ENCODE assay signal across 22 cellular contexts in the genomic region with DNA sequence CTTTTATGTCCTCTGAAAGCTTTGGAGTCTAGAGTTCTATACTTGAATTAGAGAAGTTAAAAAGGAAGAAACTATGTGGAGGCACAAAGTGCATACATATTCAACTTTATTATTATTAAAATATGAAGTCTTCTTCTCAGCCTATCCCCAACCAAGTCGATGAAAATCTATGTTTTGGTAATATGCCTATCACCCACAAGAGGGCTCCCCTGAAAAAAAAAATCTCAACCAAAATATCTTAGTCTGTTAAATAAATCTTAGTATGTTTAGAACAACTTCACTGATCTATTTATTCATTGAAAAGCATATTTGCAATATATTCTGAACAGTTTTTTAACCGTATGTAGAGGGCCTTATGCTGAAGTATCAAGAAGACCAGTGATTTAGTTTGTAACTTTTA.
DNase-seq lines count a peak whose midpoint lies in the region; ATAC-seq, FAIRE-seq and TF ChIP-seq lines count a peak whose summit lies in the region.
"Had no signal": no experiment of that assay in that cellular context is flagged by ENCODE, and none has a peak within 500 bp of the region (broad histone marks: within the 10 kb centered on the region; RNA-seq: fewer than 3 reads in every experiment).

No MANE protein-coding gene starts in this region.

- H3K56ac ChIP-seq in IMR-90 (ENCODE audit: extremely low read depth, insufficient read depth, low read length), result no peak overlapping the region

- no peaks in the 10 kb centered on the region for H3K4me1 ChIP-seq in IMR-90 (ENCODE audit: control insufficient read depth, insufficient read depth, low read length)
- no peaks in the 10 kb centered on the region for H3K4me1 ChIP-seq in testis
- H3K4me1 ChIP-seq in small intestine (ENCODE audit: control insufficient read depth in 2 of 2, insufficient read depth in 1 of 2, low read depth in 1 of 2, low read length in 1 of 2), result no peaks in the 10 kb centered on the region
- H3K4me1 ChIP-seq in ovary (ENCODE audit: insufficient read depth), result no peaks in the 10 kb centered on the region
- H3K4me1 ChIP-seq: breast epithelium, HAP-1, parathyroid adenoma had no signal

- no peak overlapping the region for H2BK120ac ChIP-seq in IMR-90 (ENCODE audit: low read depth, low read length)

- no peak for FAIRE-seq in small intestine (lab: Jason Lieb, UNC)

- H3K27me3 Mint-ChIP-seq in mesothelial cell of epicardium (ENCODE audit: low read depth), result no peaks in the 10 kb centered on the region
- H3K27me3 Mint-ChIP-seq: activated B cell treated with CpG ODN at 0.5 μM for 24 hours; activated naive CD8-positive, alpha-beta T cell treated with anti-CD3 and anti-CD28 coated beads, Interleukin-2, amount 50 U/mL, for 24 hours; B cell had no signal

- DNase-seq in BJ (ENCODE audit: low read depth), result no peak
- DNase-seq in IMR-90, result peak; percentile 5
- DNase-seq in dorsolateral prefrontal cortex, result no peak
- no peak for DNase-seq in mesothelial cell of epicardium (ENCODE audit: low spot score in 2 of 2, unreplicated experiment in 2 of 2)
- DNase-seq in testis, result no peak
- no peak for DNase-seq in small intestine
- no peak for DNase-seq in ovary
- DNase-seq: activated B cell treated with CpG ODN at 0.5 μM for 24 hours; activated naive CD8-positive, alpha-beta T cell treated with anti-CD3 and anti-CD28 coated beads, Interleukin-2, amount 50 U/mL, for 24 hours; mucosa of descending colon; NCI-H1105; NK-92 treated with Interleukin-12 subunit alpha and Interleukin-12 subunit beta, amount 100 ng/mL, for 24 hours; SHP77 had no signal

- TF ChIP-seq POLR2A in IMR-90 (IDR thresholded peaks at IDR 0.05; ENCODE audit: low read depth, low read length) (no peak), testis (IDR thresholded peaks at IDR 0.05) (no peak), ovary (IDR thresholded peaks at IDR 0.05) (no peak)

- H3K9me3 ChIP-seq in IMR-90 (ENCODE audit: control insufficient read depth, insufficient read depth, low read length) (no peaks in the 10 kb centered on the region), testis (no peaks in the 10 kb centered on the region), small intestine (ENCODE audit: control insufficient read depth, low read depth) (no peaks in the 10 kb centered on the region), ovary (no peaks in the 10 kb centered on the region)
- H3K9me3 ChIP-seq: HAP-1 had no signal

- H3K4me1 Mint-ChIP-seq in mesothelial cell of epicardium, result peaks cover 4% of the 10 kb centered on the region
- H3K4me1 Mint-ChIP-seq: activated B cell treated with CpG ODN at 0.5 μM for 24 hours; activated naive CD8-positive, alpha-beta T cell treated with anti-CD3 and anti-CD28 coated beads, Interleukin-2, amount 50 U/mL, for 24 hours; B cell had no signal

- H4K8ac ChIP-seq in IMR-90 (ENCODE audit: low read depth in 2 of 2, low read length in 2 of 2), result no peak overlapping the region

- no peak overlapping the region for H3K4ac ChIP-seq in IMR-90 (ENCODE audit: low read depth, low read length)

- H2BK20ac ChIP-seq in IMR-90 (ENCODE audit: low read depth, low read length), result no peak overlapping the region

- no peak overlapping the region for H2BK15ac ChIP-seq in IMR-90 (ENCODE audit: low read depth, low read length)

- no peak overlapping the region for H3K23ac ChIP-seq in IMR-90 (ENCODE audit: low read depth, low read length)

- H3K27ac ChIP-seq in IMR-90 (ENCODE audit: insufficient read depth, low read length), result no peak overlapping the region
- no peak overlapping the region for H3K27ac ChIP-seq in dorsolateral prefrontal cortex
- H3K27ac ChIP-seq in testis, result no peak overlapping the region
- H3K27ac ChIP-seq in small intestine (ENCODE audit: low read depth in 1 of 2, low read length in 1 of 2), result no peak overlapping the region
- H3K27ac ChIP-seq in ovary, result no peak overlapping the region
- H3K27ac ChIP-seq: breast epithelium, KMS-11, parathyroid adenoma, skin epidermis had no signal

- H3K27me3 ChIP-seq in BJ (ENCODE audit: control insufficient read depth, insufficient read depth, low read length) (no peaks in the 10 kb centered on the region), IMR-90 (ENCODE audit: control insufficient read depth, insufficient read depth, low read length) (no peaks in the 10 kb centered on the region), dorsolateral prefrontal cortex (no peaks in the 10 kb centered on the region), testis (no peaks in the 10 kb centered on the region), small intestine (ENCODE audit: control insufficient read depth in 2 of 2, insufficient read depth in 2 of 2, low read length in 2 of 2) (no peaks in the 10 kb centered on the region), ovary (no peaks in the 10 kb centered on the region)
- H3K27me3 ChIP-seq: breast epithelium had no signal

- H3K9ac ChIP-seq in IMR-90 (ENCODE audit: low read depth, low read length), result no peak overlapping the region
- H3K9ac ChIP-seq: KMS-11, parathyroid adenoma had no signal

- H3K9me1 ChIP-seq in IMR-90 (ENCODE audit: insufficient read depth, low read length), result no peaks in the 10 kb centered on the region

- H2AFZ ChIP-seq in IMR-90 (replicated peaks; ENCODE audit: low read length, poor library complexity), result no peak overlapping the region
- H2AFZ ChIP-seq: parathyroid adenoma had no signal

- dilution Hi-C loops in IMR-90 (cut with HindIII; ENCODE audit: low sequenced_read_pairs, unreplicated experiment), result no loop called here

- H3K18ac ChIP-seq in IMR-90 (ENCODE audit: low read depth, low read length), result no peak overlapping the region

- H2AK5ac ChIP-seq in IMR-90 (ENCODE audit: low read depth, low read length), result no peak overlapping the region

- H3K9me3 Mint-ChIP-seq in mesothelial cell of epicardium, result peaks cover 11% of the 10 kb centered on the region

- H2BK5ac ChIP-seq in IMR-90 (ENCODE audit: low read depth, low read length, poor library complexity, severe bottlenecking), result no peak overlapping the region

- TF ChIP-seq CTCF in BJ (IDR thresholded peaks at IDR 0.05; ENCODE audit: insufficient read depth, low read depth, low read length) (peak; percentile 36; the same call in 1 of the 2 replicates), IMR-90 (conservative IDR thresholded peaks at IDR 0.05; ENCODE audit: low read depth, low read length) (0 out of 2 replicates have a peak, but pooled peaks have one; percentile 20), dorsolateral prefrontal cortex (IDR thresholded peaks at IDR 0.05 in 54 of 56, conservative IDR thresholded peaks at IDR 0.05 in 2 of 56; ENCODE audit: low read depth in 1 of 56, partially characterized antibody in 56 of 56) (peak in 53 of 56 donors; percentile 11 to 55 (median 39)), mesothelial cell of epicardium (IDR thresholded peaks at IDR 0.05; ENCODE audit: unreplicated experiment) (peak; percentile 42), testis (IDR thresholded peaks at IDR 0.05) (no peak), ovary (IDR thresholded peaks at IDR 0.05) (no peak)

- H3K36me3 ChIP-seq in BJ (ENCODE audit: control insufficient read depth, insufficient read depth, low read length), result no peaks in the 10 kb centered on the region
- no peaks in the 10 kb centered on the region for H3K36me3 ChIP-seq in IMR-90 (ENCODE audit: control insufficient read depth, insufficient read depth, low read length)
- no peaks in the 10 kb centered on the region for H3K36me3 ChIP-seq in testis (ENCODE audit: low read depth, missing control alignments)
- no peaks in the 10 kb centered on the region for H3K36me3 ChIP-seq in small intestine (ENCODE audit: control insufficient read depth in 2 of 2, insufficient read depth in 2 of 2, low read length in 2 of 2)
- H3K36me3 ChIP-seq in ovary, result no peaks in the 10 kb centered on the region
- H3K36me3 ChIP-seq: breast epithelium, HAP-1 had no signal

- H3K14ac ChIP-seq in IMR-90 (replicated peaks; ENCODE audit: low read depth, low read length), result no peak overlapping the region

- TF ChIP-seq RAD21 in IMR-90 (IDR thresholded peaks at IDR 0.05; ENCODE audit: low read length), result no peak

- no TSS peak for BruUV-seq in IMR-90 (replicated peaks; lab: Mats Ljungman, UMichigan)

- no CpG with 5 or more reads among the region's 2 CpGs for WGBS in IMR-90 (ENCODE audit: extremely low coverage in 2 of 2, insufficient read length in 1 of 2), 2 experiments
- 74 to 79% methylated on average over 2 of the region's 2 CpGs for WGBS in testis, 2 donors
- WGBS in small intestine, 3 donors, result 66 to 76% (median 70%) methylated on average over 2 of the region's 2 CpGs
- 60 to 76% (median 75%) methylated on average over 2 of the region's 2 CpGs for WGBS in ovary, 3 donors

- H4K20me1 ChIP-seq in IMR-90 (ENCODE audit: insufficient read depth, low read length), result no peaks in the 10 kb centered on the region

- ATAC-seq in IMR-90 (ENCODE audit: low read depth) (no peak), GM21390 (IDR thresholded peaks at IDR 0.05; ENCODE audit: unreplicated experiment) (no peak)
- ATAC-seq: activated naive CD8-positive, alpha-beta T cell treated with anti-CD3 and anti-CD28 coated beads, Interleukin-2, amount 50 U/mL, for 24 hours; mucosa of descending colon had no signal

- POLR2A ChIA-PET in BJ (lab: Charles Lee) (no interaction called here), IMR-90 (lab: Charles Lee; ENCODE audit: unreplicated experiment) (no interaction called here)

- H3K79me1 ChIP-seq in IMR-90 (ENCODE audit: low read depth in 1 of 2, low read length in 2 of 2), result no peaks in the 10 kb centered on the region

- CTCF ChIA-PET in BJ (lab: Yijun Ruan, JAX), result no interaction called here
- CTCF ChIA-PET in IMR-90 (lab: Yijun Ruan, JAX), result no interaction called here

- in situ Hi-C loops in IMR-90 (cut with MboI; ENCODE audit: low sequenced_read_pairs), result no loop called here

- no peak overlapping the region for H3K27ac Mint-ChIP-seq in mesothelial cell of epicardium
- H3K27ac Mint-ChIP-seq: activated B cell treated with CpG ODN at 0.5 μM for 24 hours; activated naive CD8-positive, alpha-beta T cell treated with anti-CD3 and anti-CD28 coated beads, Interleukin-2, amount 50 U/mL, for 24 hours; activated T-helper 1 cell treated with anti-CD3 and anti-CD28 coated beads, Interleukin-12 subunit alpha, Interleukin-12 subunit beta, Interleukin-2, Interleukin-4 antibody, amounts not matched to agents 30 ng/mL and 10 ng/mL and 1 ng/mL, durations not matched to agents 14 hours and 24 hours and 36 hours; B cell; T-helper 1 cell treated with Interleukin-12 subunit alpha and Interleukin-12 subunit beta and Interleukin-4 antibody, amounts not matched to agents 30 μg/mL and 1 μg/mL, for 36 hours had no signal

- no peak overlapping the region for H4K5ac ChIP-seq in IMR-90 (ENCODE audit: low read depth, low read length)

- no peak overlapping the region for H3K4me3 ChIP-seq in BJ (ENCODE audit: low read depth, low read length)
- H3K4me3 ChIP-seq in IMR-90 (ENCODE audit: insufficient read depth, low read depth, low read length), result no peak overlapping the region
- no peak overlapping the region for H3K4me3 ChIP-seq in dorsolateral prefrontal cortex
- no peak overlapping the region for H3K4me3 ChIP-seq in testis
- H3K4me3 ChIP-seq in small intestine (ENCODE audit: low read depth in 1 of 2, low read length in 2 of 2), result no peak overlapping the region
- H3K4me3 ChIP-seq in ovary, result no peak overlapping the region
- H3K4me3 ChIP-seq: breast epithelium, HAP-1, mucosa of descending colon, skin epidermis had no signal

- no peak for TF ChIP-seq EP300 in ovary (IDR thresholded peaks at IDR 0.05)

- H2AK9ac ChIP-seq in IMR-90 (replicated peaks; ENCODE audit: low read depth, low read length, poor library complexity), result no peak overlapping the region

- intact Hi-C loops in IMR-90 (cut with micrococcal nuclease) (no loop called here), dorsolateral prefrontal cortex (cut with DNase I) (no loop called here), testis (cut with DNase I; ENCODE audit: low total_unique reads) (no loop called here), ovary (cut with DNase I) (no loop called here)

- no peak overlapping the region for H4K91ac ChIP-seq in IMR-90 (ENCODE audit: insufficient read depth, low read depth, low read length)

- H3K36me3 Mint-ChIP-seq in mesothelial cell of epicardium, result no peaks in the 10 kb centered on the region

- no peak overlapping the region for H3K4me3 Mint-ChIP-seq in mesothelial cell of epicardium
- H3K4me3 Mint-ChIP-seq: activated B cell treated with CpG ODN at 0.5 μM for 24 hours; activated naive CD8-positive, alpha-beta T cell treated with anti-CD3 and anti-CD28 coated beads, Interleukin-2, amount 50 U/mL, for 24 hours; activated T-helper 1 cell treated with anti-CD3 and anti-CD28 coated beads, Interleukin-12 subunit alpha, Interleukin-12 subunit beta, Interleukin-2, Interleukin-4 antibody, amounts not matched to agents 30 ng/mL and 10 ng/mL and 1 ng/mL, durations not matched to agents 14 hours and 24 hours and 36 hours; B cell; T-helper 1 cell treated with Interleukin-12 subunit alpha and Interleukin-12 subunit beta and Interleukin-4 antibody, amounts not matched to agents 30 μg/mL and 1 μg/mL, for 36 hours had no signal

- H3K4me2 ChIP-seq in IMR-90 (ENCODE audit: low read depth, low read length), result no peak overlapping the region
- H3K4me2 ChIP-seq: KMS-11 had no signal

Comparison
In these comparisons a context has a peak if more than half of its experiments do, and no peak if none do; other contexts are left out.
1. CTCF ChIP-seq: peak in BJ (single experiment), IMR-90 (single experiment), dorsolateral prefrontal cortex (53 of 56) and mesothelial cell of epicardium (single experiment); none in testis (0 of 3) and ovary (0 of 3).